13 cellular contexts compared by ENCODE assay signal in the genomic region with DNA sequence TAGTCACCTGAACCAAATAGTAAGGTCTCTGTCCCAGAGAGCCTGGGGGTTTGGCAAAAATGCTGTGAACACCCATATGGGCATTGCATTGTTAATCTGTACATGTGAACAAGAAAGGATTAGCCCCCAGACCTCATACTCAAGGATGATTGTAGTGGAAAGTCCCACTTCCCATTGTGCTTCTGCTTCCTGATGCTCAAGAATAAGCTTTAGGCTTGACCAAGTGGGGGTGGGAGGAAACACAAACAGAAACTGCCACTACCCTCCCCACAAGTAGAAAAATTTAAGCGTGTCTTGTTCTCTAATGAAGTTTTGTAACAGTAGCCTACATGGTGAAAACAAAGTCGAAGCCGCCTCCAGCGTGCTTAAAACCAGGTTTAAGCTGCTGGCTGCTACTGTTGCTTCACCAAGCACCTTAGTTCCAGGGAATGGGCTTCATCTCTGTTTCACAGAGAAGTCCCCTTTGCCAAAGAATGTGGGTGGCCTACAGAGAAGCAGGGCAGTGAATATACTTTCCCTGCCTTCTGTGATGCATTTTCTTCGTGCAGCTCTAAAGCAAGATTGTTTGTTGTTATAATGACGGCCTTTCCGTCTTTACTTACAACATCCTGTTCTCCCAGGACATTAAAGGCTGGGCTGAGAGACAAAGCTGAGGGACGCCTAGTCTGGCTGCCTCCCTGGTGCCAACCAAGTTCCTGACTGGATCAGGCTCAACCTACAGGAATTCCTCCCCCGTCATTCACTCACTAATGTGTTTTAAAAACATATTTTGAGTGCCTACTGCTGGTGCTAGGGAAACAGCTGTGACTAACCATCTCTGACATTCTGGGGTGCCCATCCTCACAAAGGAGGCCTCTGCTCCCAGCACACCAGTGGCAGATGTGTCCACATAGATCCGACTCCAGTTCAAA. TPM values are rescaled to one million over a fixed set of nuclear protein-coding genes. Genes with fewer than 3 reads are reported as not detected.
DNase-seq lines count a peak whose midpoint lies in the region; ATAC-seq and TF ChIP-seq lines count a peak whose summit lies in the region.
"Had no signal": no experiment of that assay in that cellular context is flagged by ENCODE, and none has a peak within 500 bp of the region (broad histone marks: within the 10 kb centered on the region; RNA-seq: fewer than 3 reads in every experiment).

No MANE protein-coding gene starts in this region.

- TF ChIP-seq CTCF in AG04449 (IDR thresholded peaks at IDR 0.05; ENCODE audit: insufficient read depth, low read length, missing control alignments) (no peak), IMR-90 (conservative IDR thresholded peaks at IDR 0.05; ENCODE audit: low read depth, low read length) (no peak)

- peak overlapping the region; percentile 88 for H2AFZ ChIP-seq in IMR-90 (replicated peaks; ENCODE audit: low read length, poor library complexity)

- peak overlapping the region; percentile 86 for H3K23ac ChIP-seq in IMR-90 (ENCODE audit: low read depth, low read length)

- no peaks in the 10 kb centered on the region for H3K27me3 ChIP-seq in IMR-90 (ENCODE audit: control insufficient read depth, insufficient read depth, low read length)

- CTCF ChIA-PET in AG04449 (lab: Yijun Ruan, JAX) = interaction anchor here (1.0 to 1.3 kb wide), 3 partner anchors 29 to 242 kb away, joined by 3 to 4 read pairs (median 4); no protein-coding TSS in a partner anchor
- CTCF ChIA-PET in IMR-90 (lab: Yijun Ruan, JAX) = interaction anchor here (1.0 kb wide), 2 partner anchors 10 to 12 kb away, joined by 4 read pairs; no protein-coding TSS in a partner anchor

- dilution Hi-C loops in IMR-90 (cut with HindIII; ENCODE audit: low sequenced_read_pairs, unreplicated experiment) = no loop called here

- H3K9me3 ChIP-seq in IMR-90 (ENCODE audit: control insufficient read depth, insufficient read depth, low read length) = no peaks in the 10 kb centered on the region

- peak overlapping the region; percentile 77 for H2BK5ac ChIP-seq in IMR-90 (ENCODE audit: low read depth, low read length, poor library complexity, severe bottlenecking)

- peak overlapping the region; percentile 6 for H2AK9ac ChIP-seq in IMR-90 (replicated peaks; ENCODE audit: low read depth, low read length, poor library complexity)

- no peaks in the 10 kb centered on the region for H3K36me3 ChIP-seq in IMR-90 (ENCODE audit: control insufficient read depth, insufficient read depth, low read length)

- peak overlapping the region; percentile 24 to 86 for H4K8ac ChIP-seq in IMR-90 (ENCODE audit: low read depth in 2 of 2, low read length in 2 of 2)

- H4K20me1 ChIP-seq in IMR-90 (ENCODE audit: insufficient read depth, low read length) = no peaks in the 10 kb centered on the region

- H3K9me1 ChIP-seq in IMR-90 (ENCODE audit: insufficient read depth, low read length) = peaks cover 19% of the 10 kb centered on the region

- TF ChIP-seq RAD21 in IMR-90 (IDR thresholded peaks at IDR 0.05; ENCODE audit: low read length) = peak; percentile 15

- H3K4me3 ChIP-seq in AG04449 (ENCODE audit: low read depth, low read length) (no peak overlapping the region; the same call in 1 of the 2 replicates), IMR-90 (ENCODE audit: insufficient read depth, low read depth, low read length) (no peak overlapping the region)

- 0 out of 4 replicates have a peak, but pooled peaks cover 0 to 4% of the 10 kb centered on the region in 2 experiments for H3K79me1 ChIP-seq in IMR-90 (ENCODE audit: low read depth in 1 of 2, low read length in 2 of 2)

- in situ Hi-C loops in IMR-90 (cut with MboI; ENCODE audit: low sequenced_read_pairs) = no loop called here

- H3K9ac ChIP-seq in IMR-90 (ENCODE audit: low read depth, low read length) = 0 out of 2 replicates have a peak overlapping the region, but pooled peaks have one; percentile 8

- POLR2A ChIA-PET in AG04449 (lab: Yijun Ruan, JAX) = interaction anchor here (0.8 kb wide), 1 partner anchor 22 kb away, joined by 3 read pairs; no protein-coding TSS in a partner anchor
- POLR2A ChIA-PET in IMR-90 (lab: Charles Lee; ENCODE audit: unreplicated experiment) = no interaction called here

- H3K4me2 ChIP-seq in IMR-90 (ENCODE audit: low read depth, low read length) = peak overlapping the region; percentile 51

- ATAC-seq in IMR-90 (ENCODE audit: low read depth) = peak; percentile 94
- no peak for ATAC-seq in HG03196 (IDR thresholded peaks at IDR 0.05; ENCODE audit: unreplicated experiment)
- no peak for ATAC-seq in HG03571 (IDR thresholded peaks at IDR 0.05; ENCODE audit: unreplicated experiment)
- ATAC-seq: stimulated activated effector memory CD8-positive, alpha-beta T cell treated with anti-CD3 and anti-CD28 coated beads, Interleukin-12 subunit alpha, Interleukin-12 subunit beta, amount 100 ng/mL, for 72 hours had no signal

- intact Hi-C loops in IMR-90 (cut with micrococcal nuclease) = loop anchor here (1.0 to 5.0 kb wide), 2 partner anchors 12 to 66 kb away; no protein-coding TSS in a partner anchor

- peak overlapping the region; percentile 42; the same call in 1 of the 2 replicates for H3K56ac ChIP-seq in IMR-90 (ENCODE audit: extremely low read depth, insufficient read depth, low read length)

- H2BK120ac ChIP-seq in IMR-90 (ENCODE audit: low read depth, low read length) = peak overlapping the region; percentile 91

- peak overlapping the region; percentile 62 for H3K27ac ChIP-seq in IMR-90 (ENCODE audit: insufficient read depth, low read length)
- H3K27ac ChIP-seq in cingulate gyrus (ENCODE audit: low read depth, low read length) = peak overlapping the region; percentile 54

- H4K91ac ChIP-seq in IMR-90 (ENCODE audit: insufficient read depth, low read depth, low read length) = peak overlapping the region; percentile 85

- WGBS in IMR-90 (ENCODE audit: extremely low coverage in 2 of 2, insufficient read length in 1 of 2), 2 experiments = no CpG with 5 or more reads among the region's 10 CpGs

- DNase-seq in AG04449 (ENCODE audit: low read depth, low spot score) = peak; percentile 85
- DNase-seq in IMR-90 = peak; percentile 98
- DNase-seq in left kidney (ENCODE audit: low read depth, low spot score) = peak; percentile 14
- DNase-seq in stimulated activated CD4-positive, alpha-beta T cell treated with anti-CD3 and anti-CD28 coated beads, Interleukin-1b, Interleukin-23, amount 100 ng/mL, for 48 hours = no peak
- DNase-seq in ecto neural progenitor cell (ENCODE audit: low spot score) = no peak
- DNase-seq: activated CD4-positive, alpha-beta T cell treated with anti-CD3 and anti-CD28 coated beads, Interleukin-2, amount 50 U/mL, for 48 hours; NCI-H1436 treated with DMSO at 0.1 percent for 48 hours; SHP77 had no signal

- TF ChIP-seq POLR2A in IMR-90 (IDR thresholded peaks at IDR 0.05; ENCODE audit: low read depth, low read length) = peak; percentile 73

- peak overlapping the region; percentile 47 for H4K5ac ChIP-seq in IMR-90 (ENCODE audit: low read depth, low read length)

- no TSS peak for BruUV-seq in IMR-90 (replicated peaks; lab: Mats Ljungman, UMichigan)

- peak overlapping the region; percentile 86 for H3K4ac ChIP-seq in IMR-90 (ENCODE audit: low read depth, low read length)

- peaks cover 13% of the 10 kb centered on the region for H3K4me1 ChIP-seq in IMR-90 (ENCODE audit: control insufficient read depth, insufficient read depth, low read length)

- H2BK15ac ChIP-seq in IMR-90 (ENCODE audit: low read depth, low read length) = peak overlapping the region; percentile 51; the same call in 2 of the 3 replicates

- H3K18ac ChIP-seq in IMR-90 (ENCODE audit: low read depth, low read length) = peak overlapping the region; percentile 28

- peak overlapping the region; percentile 96 for H2BK20ac ChIP-seq in IMR-90 (ENCODE audit: low read depth, low read length)

- H2AK5ac ChIP-seq in IMR-90 (ENCODE audit: low read depth, low read length) = peak overlapping the region; percentile 51

- H3K14ac ChIP-seq in IMR-90 (replicated peaks; ENCODE audit: low read depth, low read length) = peak overlapping the region; percentile 60

TF ChIP-seq in IMR-90, 13 proteins besides CTCF, POLR2A, EP300 and RAD21 (continues in another document):
- no peak for TF ChIP-seq MAFK (IDR thresholded peaks at IDR 0.05; ENCODE audit: low read depth, low read length)
- TF ChIP-seq FOS (IDR thresholded peaks at IDR 0.05; ENCODE audit: low read depth, low read length) = peak; percentile 68
- TF ChIP-seq BHLHE40 (IDR thresholded peaks at IDR 0.05; ENCODE audit: low read depth, low read length) = peak; percentile 26; the same call in 1 of the 2 replicates
- 0 out of 2 replicates have a peak, but pooled peaks have one; percentile 2 for TF ChIP-seq NFE2L2 (IDR thresholded peaks at IDR 0.05; ENCODE audit: low read depth, low read length)
- peak; percentile 19; the same call in 1 of the 2 replicates for TF ChIP-seq MAZ (IDR thresholded peaks at IDR 0.05; ENCODE audit: borderline replicate concordance, low read depth, low read length)
- TF ChIP-seq, protein P1, sequence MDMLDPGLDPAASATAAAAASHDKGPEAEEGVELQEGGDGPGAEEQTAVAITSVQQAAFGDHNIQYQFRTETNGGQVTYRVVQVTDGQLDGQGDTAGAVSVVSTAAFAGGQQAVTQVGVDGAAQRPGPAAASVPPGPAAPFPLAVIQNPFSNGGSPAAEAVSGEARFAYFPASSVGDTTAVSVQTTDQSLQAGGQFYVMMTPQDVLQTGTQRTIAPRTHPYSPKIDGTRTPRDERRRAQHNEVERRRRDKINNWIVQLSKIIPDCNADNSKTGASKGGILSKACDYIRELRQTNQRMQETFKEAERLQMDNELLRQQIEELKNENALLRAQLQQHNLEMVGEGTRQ (IDR thresholded peaks at IDR 0.05; ENCODE audit: low read depth, low read length) = no peak
- no peak for TF ChIP-seq MXI1 (IDR thresholded peaks at IDR 0.05; ENCODE audit: borderline replicate concordance, low read depth, low read length)
- peak; percentile 82 for TF ChIP-seq RCOR1 (IDR thresholded peaks at IDR 0.05; ENCODE audit: insufficient replicate concordance, low read length)
- TF ChIP-seq RFX5 (IDR thresholded peaks at IDR 0.05; ENCODE audit: low read depth, low read length) = no peak
- TF ChIP-seq SMC3 (IDR thresholded peaks at IDR 0.05; ENCODE audit: low read depth, low read length) = no peak; the same call in 1 of the 2 replicates

RNA-seq across cellular contexts. Expression of a gene that starts 32.1 kb away (rescaled TPM):
- total RNA-seq in IMR-90 (2012; rRNA removed) = 27.8 and 31.7 TPM in 2 replicates
- 18.0 and 20.4 TPM in 2 replicates for polyA plus RNA-seq in IMR-90 (2012; rRNA removed)
- polyA plus RNA-seq in IMR-90 (2012; cell fraction: cytosol; rRNA removed) = 3.7 and 4.3 TPM in 2 replicates
- 4.0 and 33.3 TPM in 2 replicates for polyA plus RNA-seq in IMR-90 (2012; cell fraction: nucleus; rRNA removed; ENCODE audit: low replicate concordance)

RNA-seq across cellular contexts. Expression of a gene that starts 51.5 kb away (rescaled TPM):
- not detected in 2 replicates for total RNA-seq in IMR-90 (2012; rRNA removed)
- polyA plus RNA-seq in IMR-90 (2012; rRNA removed) = not detected in 2 replicates
- not detected in 2 replicates for polyA plus RNA-seq in IMR-90 (2012; cell fraction: cytosol; rRNA removed)
- not detected in 2 replicates for polyA plus RNA-seq in IMR-90 (2012; cell fraction: nucleus; rRNA removed; ENCODE audit: low replicate concordance)
- polyA plus RNA-seq: BJ had no signal

RNA-seq across cellular contexts. Expression of a gene that starts 55.0 kb away (rescaled TPM):
- not detected in 2 replicates for total RNA-seq in IMR-90 (2012; rRNA removed)
- not detected in 2 replicates for polyA plus RNA-seq in IMR-90 (2012; rRNA removed)
- not detected in 2 replicates for polyA plus RNA-seq in IMR-90 (2012; cell fraction: cytosol; rRNA removed)
- polyA plus RNA-seq in IMR-90 (2012; cell fraction: nucleus; rRNA removed; ENCODE audit: low replicate concordance) = not detected in 2 replicates
- polyA plus RNA-seq: BJ had no signal

Comparison
In these comparisons a context has a peak if more than half of its experiments do, and no peak if none do; other contexts are left out.
1. DNase-seq: peak in AG04449 (single experiment), IMR-90 (single experiment) and left kidney (single experiment); none in stimulated activated CD4-positive, alpha-beta T cell treated with anti-CD3 and anti-CD28 coated beads, Interleukin-1b, Interleukin-23, amount 100 ng/mL, for 48 hours (single experiment) and ecto neural progenitor cell (single experiment).